ENCODE assay signal across 8 cellular contexts in the genomic region with DNA sequence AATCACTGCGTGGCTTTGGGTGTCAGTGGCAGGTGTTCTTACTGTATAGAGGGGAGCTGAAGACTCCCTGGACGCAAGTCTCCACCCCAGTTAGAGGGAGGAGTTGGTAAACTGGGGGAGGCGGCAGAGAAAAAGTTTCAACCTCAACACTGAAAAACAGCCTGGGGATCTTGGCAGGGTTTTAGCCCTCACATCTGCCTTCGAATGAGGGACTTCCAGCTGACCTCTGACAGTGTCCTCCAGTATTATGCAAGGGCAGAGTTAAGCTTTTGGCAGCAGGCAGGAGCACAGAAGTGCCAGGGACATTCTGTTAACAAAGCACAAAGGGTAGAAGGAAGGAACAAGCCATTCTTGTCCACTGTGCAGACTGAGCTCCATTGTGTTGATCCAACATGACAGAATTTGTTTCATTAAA. TPM values are rescaled to one million over a fixed set of nuclear protein-coding genes. Genes with fewer than 3 reads are reported as not detected.
DNase-seq lines count a peak whose midpoint lies in the region; ATAC-seq, FAIRE-seq and TF ChIP-seq lines count a peak whose summit lies in the region.

No MANE protein-coding gene starts in this region.

- H3K27me3 Mint-ChIP-seq in CD8-positive, alpha-beta T cell (ENCODE audit: low read depth) = peaks cover 6% of the 10 kb centered on the region

- H3K4me1 ChIP-seq in CD8-positive, alpha-beta T cell (ENCODE audit: insufficient read depth, low read length) = no peaks in the 10 kb centered on the region
- peaks cover 13 to 59% (median 24%) of the 10 kb centered on the region in 3 donors for H3K4me1 ChIP-seq in gastroesophageal sphincter
- H3K4me1 ChIP-seq in pancreas = peaks cover 11 to 27% (median 22%) of the 10 kb centered on the region in 3 donors

- H3K36me3 ChIP-seq in CD8-positive, alpha-beta T cell (ENCODE audit: insufficient read depth, low read length) = no peaks in the 10 kb centered on the region
- H3K36me3 ChIP-seq in gastroesophageal sphincter = no peaks in the 10 kb centered on the region
- H3K36me3 ChIP-seq in pancreas = no peaks in the 10 kb centered on the region
- no peaks in the 10 kb centered on the region for H3K36me3 ChIP-seq in brain microvascular endothelial cell (replicated peaks)

- POLR2A ChIA-PET in CD8-positive, alpha-beta T cell (lab: Charles Lee) = interaction anchor here (1.2 to 2.3 kb wide), 2 partner anchors 25 to 495 kb away, joined by 4 to 12 read pairs; no protein-coding TSS in a partner anchor

- peak in 1 of 2 donors; percentile 9 for TF ChIP-seq POLR2A in gastroesophageal sphincter (IDR thresholded peaks at IDR 0.05)

- no peak for DNase-seq in CD8-positive, alpha-beta T cell
- DNase-seq in RPMI8226 (peak; percentile 93), pancreas (peak in 4 of 6 donors; percentile 31 to 63 (median 52)), DMS 273 (lab: John Stamatoyannopoulos, UW; ENCODE audit: unreplicated experiment) (no peak), brain microvascular endothelial cell (no peak), NCI-H2227 (lab: John Stamatoyannopoulos, UW; ENCODE audit: unreplicated experiment) (no peak)
- no peak for DNase-seq in activated T-cell treated with anti-CD3 and anti-CD28 coated beads, Interleukin-2, amount 50 U/mL, for 48 hours

- H3K36me3 Mint-ChIP-seq in CD8-positive, alpha-beta T cell = no peaks in the 10 kb centered on the region

- no peak overlapping the region for H3K27ac Mint-ChIP-seq in CD8-positive, alpha-beta T cell

- no peak for FAIRE-seq in pancreas (lab: Jason Lieb, UNC)

- in situ Hi-C loops in brain microvascular endothelial cell (cut with HindIII; ENCODE audit: low pct_ligation_motif_present, low sequenced_read_pairs) = no loop called here

- no peaks in the 10 kb centered on the region for H3K9me3 Mint-ChIP-seq in CD8-positive, alpha-beta T cell

- no peaks in the 10 kb centered on the region for H3K9me3 ChIP-seq in CD8-positive, alpha-beta T cell (ENCODE audit: low read length)
- no peaks in the 10 kb centered on the region for H3K9me3 ChIP-seq in gastroesophageal sphincter
- H3K9me3 ChIP-seq in pancreas = no peaks in the 10 kb centered on the region

- no peaks in the 10 kb centered on the region for H3K27me3 ChIP-seq in CD8-positive, alpha-beta T cell (ENCODE audit: insufficient read depth, low read length)
- H3K27me3 ChIP-seq in gastroesophageal sphincter = peaks cover under 1% of the 10 kb centered on the region
- no peaks in the 10 kb centered on the region for H3K27me3 ChIP-seq in pancreas
- H3K27me3 ChIP-seq in brain microvascular endothelial cell (replicated peaks) = peaks cover 2% of the 10 kb centered on the region

- no peak for TF ChIP-seq CTCF in CD8-positive, alpha-beta T cell (IDR thresholded peaks at IDR 0.05)
- no peak for TF ChIP-seq CTCF in gastroesophageal sphincter (IDR thresholded peaks at IDR 0.05)
- TF ChIP-seq CTCF in pancreas (IDR thresholded peaks at IDR 0.05) = no peak
- no peak for TF ChIP-seq CTCF in brain microvascular endothelial cell (IDR thresholded peaks at IDR 0.05; ENCODE audit: low read depth, low read length, missing control alignments)

- no peak overlapping the region for H3K4me3 ChIP-seq in CD8-positive, alpha-beta T cell (ENCODE audit: low read depth, low read length)
- H3K4me3 ChIP-seq in gastroesophageal sphincter (peak overlapping the region in 1 of 2 donors; percentile 27), pancreas (no peak overlapping the region), brain microvascular endothelial cell (ENCODE audit: low read depth, low read length) (no peak overlapping the region)

- CTCF ChIA-PET in CD8-positive, alpha-beta T cell (lab: Charles Lee) = interaction anchor here (0.6 to 7.6 kb wide), 8 partner anchors 27 to 565 kb away, joined by 3 to 140 read pairs (median 32); a partner anchor contains a TSS

- ATAC-seq in CD8-positive, alpha-beta T cell = no peak
- peak; percentile 94 for ATAC-seq in gastroesophageal sphincter
- ATAC-seq in pancreas = peak; percentile 71 to 85 (median 74)

- intact Hi-C loops in CD8-positive, alpha-beta T cell (cut with DNase I, micrococcal nuclease) = no loop called here
- intact Hi-C loops in pancreas (cut with DNase I) = loop anchor here in 1 of 3 donors (5.0 to 10.0 kb wide), 2 partner anchors 492 to 545 kb away; a partner anchor contains a TSS

- H3K27ac ChIP-seq in CD8-positive, alpha-beta T cell (ENCODE audit: low read depth, low read length) = no peak overlapping the region
- H3K27ac ChIP-seq in gastroesophageal sphincter (peak overlapping the region; percentile 63 to 86 (median 84)), pancreas (peak overlapping the region; percentile 48 to 86 (median 70)), brain microvascular endothelial cell (no peak overlapping the region)

- 6% methylated on average over 4 of the region's 4 CpGs; no CpG with 5 or more reads in 1 of the 2 donors for WGBS in gastroesophageal sphincter (ENCODE audit: low coverage in 1 of 2), 2 donors
- 4 to 5% methylated on average over 4 of the region's 4 CpGs for WGBS in pancreas, 2 donors

- peak overlapping the region; percentile 43 for H3K4me3 Mint-ChIP-seq in CD8-positive, alpha-beta T cell

- TF ChIP-seq EP300 in gastroesophageal sphincter (IDR thresholded peaks at IDR 0.05) = peak; percentile 79

- H3K4me1 Mint-ChIP-seq in CD8-positive, alpha-beta T cell (ENCODE audit: low read depth) = peaks cover 14% of the 10 kb centered on the region

RNA-seq across cellular contexts. Expression of a gene that starts 41.2 kb away (rescaled TPM):
- 10 to 100 TPM; 26.7 to 29.7 TPM for total RNA-seq in CD8-positive, alpha-beta T cell
- 100 to 1,000 TPM in 3 of 4 donors, 10 to 100 TPM in 1; 69.3 to 136 (median 116) TPM for total RNA-seq in gastroesophageal sphincter
- 10 to 100 TPM; 50.9 to 67.4 (median 57.3) TPM for total RNA-seq in pancreas
- polyA plus RNA-seq in pancreas = 10 to 100 TPM; 14.5 to 23.4 TPM

Comparison
In these comparisons a context has a peak if more than half of its experiments do, and no peak if none do; other contexts are left out.
1. DNase-seq: peak in RPMI8226 (single experiment) and pancreas (4 of 6); none in CD8-positive, alpha-beta T cell (0 of 7), activated T-cell treated with anti-CD3 and anti-CD28 coated beads, Interleukin-2, amount 50 U/mL, for 48 hours (0 of 2), DMS 273 (single experiment), brain microvascular endothelial cell (single experiment) and NCI-H2227 (single experiment).
2. H3K27ac ChIP-seq: peak in gastroesophageal sphincter (4 of 4) and pancreas (4 of 4); none in CD8-positive, alpha-beta T cell (single experiment) and brain microvascular endothelial cell (single experiment).